ENCODE assay signal across 21 cellular contexts in genomic region chr6:170461556-170462365, GRCh38.
A peak's percentile ranks its signal among the peaks of the same experiment; 100 is the strongest.
DNase-seq lines count a peak whose midpoint lies in the region; ATAC-seq and TF ChIP-seq lines count a peak whose summit lies in the region.
"Had no signal": no experiment of that assay in that cellular context is flagged by ENCODE, and none has a peak within 500 bp of the region (broad histone marks: within the 10 kb centered on the region; RNA-seq: fewer than 3 reads in every experiment).

No MANE protein-coding gene starts in this region.

- H3K27ac ChIP-seq in CD4-positive, CD25-positive, alpha-beta regulatory T cell (ENCODE audit: insufficient read depth, low read length, poor library complexity, severe bottlenecking) = no peak overlapping the region
- no peak overlapping the region for H3K27ac ChIP-seq in CD8-positive, alpha-beta memory T cell (ENCODE audit: low read depth, low read length)
- H3K27ac ChIP-seq in endodermal cell (ENCODE audit: low read depth, low read length) = no peak overlapping the region
- no peak overlapping the region for H3K27ac ChIP-seq in neural progenitor cell
- H3K27ac ChIP-seq: BLaER1, PC-9 had no signal

- H2AFZ ChIP-seq in neural progenitor cell (replicated peaks) = no peak overlapping the region
- H2AFZ ChIP-seq: PC-9 had no signal

- peaks cover 0 to 3% (median 0%) of the 10 kb centered on the region in 7 donors for H3K9me3 Mint-ChIP-seq in CD4-positive, CD25-positive, alpha-beta regulatory T cell
- H3K9me3 Mint-ChIP-seq in CD8-positive, alpha-beta memory T cell = peaks cover 0 to 2% (median 0%) of the 10 kb centered on the region in 5 donors
- peaks cover 3% of the 10 kb centered on the region for H3K9me3 Mint-ChIP-seq in endodermal cell
- peaks cover 3% of the 10 kb centered on the region for H3K9me3 Mint-ChIP-seq in neural progenitor cell
- H3K9me3 Mint-ChIP-seq: HFFc6 had no signal

- peaks cover 0 to 8% (median 2%) of the 10 kb centered on the region in 4 donors for H3K4me1 Mint-ChIP-seq in CD4-positive, CD25-positive, alpha-beta regulatory T cell
- H3K4me1 Mint-ChIP-seq in CD8-positive, alpha-beta memory T cell = peaks cover 30 to 47% (median 32%) of the 10 kb centered on the region in 3 donors
- H3K4me1 Mint-ChIP-seq in endodermal cell (peaks cover 9% of the 10 kb centered on the region), neural progenitor cell (peaks cover 11% of the 10 kb centered on the region)

- peak overlapping the region in 2 of 3 donors; percentile 69 to 85 for H3K27ac Mint-ChIP-seq in CD4-positive, CD25-positive, alpha-beta regulatory T cell
- H3K27ac Mint-ChIP-seq in CD8-positive, alpha-beta memory T cell = peak overlapping the region in 5 of 8 donors; percentile 4 to 94 (median 55)
- H3K27ac Mint-ChIP-seq in endodermal cell (no peak overlapping the region), neural progenitor cell (peak overlapping the region; percentile 57)
- H3K27ac Mint-ChIP-seq: H9, HFFc6 had no signal

- H3K27me3 ChIP-seq in CD4-positive, CD25-positive, alpha-beta regulatory T cell (ENCODE audit: control insufficient read depth, insufficient read depth, low read length) = no peaks in the 10 kb centered on the region
- no peaks in the 10 kb centered on the region for H3K27me3 ChIP-seq in CD8-positive, alpha-beta memory T cell (ENCODE audit: insufficient read depth, low read length, poor library complexity, severe bottlenecking)
- H3K27me3 ChIP-seq in endodermal cell (ENCODE audit: control insufficient read depth, insufficient read depth, low read length, poor library complexity, severe bottlenecking) (no peaks in the 10 kb centered on the region), neural progenitor cell (no peaks in the 10 kb centered on the region)
- H3K27me3 ChIP-seq: BLaER1 had no signal

- H3K4me3 Mint-ChIP-seq in CD4-positive, CD25-positive, alpha-beta regulatory T cell = no peak overlapping the region
- peak overlapping the region in 2 of 7 donors; percentile 26 to 46 for H3K4me3 Mint-ChIP-seq in CD8-positive, alpha-beta memory T cell
- H3K4me3 Mint-ChIP-seq in endodermal cell (no peak overlapping the region), neural progenitor cell (no peak overlapping the region)
- H3K4me3 Mint-ChIP-seq: HFFc6 had no signal

- H3K79me2 ChIP-seq in neural progenitor cell (ENCODE audit: low read depth) = no peaks in the 10 kb centered on the region

- H3F3A ChIP-seq in neural progenitor cell (ENCODE audit: low read depth) = peaks cover 6% of the 10 kb centered on the region

- H3K4me2 ChIP-seq in neural progenitor cell = no peak overlapping the region
- H3K4me2 ChIP-seq: BLaER1, PC-9 had no signal

- H3K4me1 ChIP-seq in CD4-positive, CD25-positive, alpha-beta regulatory T cell (ENCODE audit: control insufficient read depth, insufficient read depth, low read length, poor library complexity, severe bottlenecking) = peaks cover 4% of the 10 kb centered on the region
- peaks cover 7% of the 10 kb centered on the region for H3K4me1 ChIP-seq in CD8-positive, alpha-beta memory T cell (ENCODE audit: insufficient read depth, low read length)
- H3K4me1 ChIP-seq in endodermal cell (ENCODE audit: control insufficient read depth, insufficient read depth, low read length) (no peaks in the 10 kb centered on the region), neural progenitor cell (peaks cover 3% of the 10 kb centered on the region)

- no peaks in the 10 kb centered on the region for H4K20me1 ChIP-seq in neural progenitor cell (ENCODE audit: low read depth)
- H4K20me1 ChIP-seq: BLaER1 had no signal

- 92 to 97% methylated on average over 12 to 23 of the region's 23 CpGs for WGBS in endodermal cell (ENCODE audit: insufficient coverage in 1 of 2, insufficient read length in 1 of 2), 2 experiments

- CTCF ChIA-PET in CD8-positive, alpha-beta memory T cell (lab: Charles Lee) = no interaction called here

- no peaks in the 10 kb centered on the region for H3K36me3 Mint-ChIP-seq in CD4-positive, CD25-positive, alpha-beta regulatory T cell
- no peaks in the 10 kb centered on the region for H3K36me3 Mint-ChIP-seq in CD8-positive, alpha-beta memory T cell
- H3K36me3 Mint-ChIP-seq in endodermal cell (ENCODE audit: low read depth) = no peaks in the 10 kb centered on the region
- peaks cover 2% of the 10 kb centered on the region for H3K36me3 Mint-ChIP-seq in neural progenitor cell

- no peaks in the 10 kb centered on the region for H3K27me3 Mint-ChIP-seq in CD4-positive, CD25-positive, alpha-beta regulatory T cell
- H3K27me3 Mint-ChIP-seq in CD8-positive, alpha-beta memory T cell = peaks cover 7 to 12% of the 10 kb centered on the region in 2 donors
- H3K27me3 Mint-ChIP-seq in endodermal cell (ENCODE audit: insufficient read depth) (peaks cover 5% of the 10 kb centered on the region), neural progenitor cell (ENCODE audit: insufficient read depth, low read depth) (peaks cover 2% of the 10 kb centered on the region)

- POLR2A ChIA-PET in CD8-positive, alpha-beta memory T cell (lab: Charles Lee) = no interaction called here

- DNase-seq in CD4-positive, CD25-positive, alpha-beta regulatory T cell = no peak
- no peak for DNase-seq in CD8-positive, alpha-beta memory T cell
- DNase-seq in endodermal cell = peak; percentile 31
- no peak for DNase-seq in neural progenitor cell (ENCODE audit: low spot score)
- no peak for DNase-seq in COLO668 (lab: John Stamatoyannopoulos, UW; ENCODE audit: unreplicated experiment)
- DNase-seq in GM19238 (ENCODE audit: insufficient read length, low spot score) = no peak
- DNase-seq: ACHN, GDM1, H9, HFFc6, KBM-7, NCI-H1436 treated with DMSO at 0.1 percent for 48 hours, NCI-H1930, NCI-H2227 treated with DMSO at 0.1 percent for 48 hours, NCI-H748 treated with DMSO at 0.1 percent for 48 hours, PC-9, RPMI8226, SHP77 had no signal

- H3K9me3 ChIP-seq in CD4-positive, CD25-positive, alpha-beta regulatory T cell (ENCODE audit: control insufficient read depth in 2 of 2, low read length in 2 of 2) = peaks cover 0 to 4% of the 10 kb centered on the region in 2 experiments
- no peaks in the 10 kb centered on the region for H3K9me3 ChIP-seq in CD8-positive, alpha-beta memory T cell (ENCODE audit: low read length)
- H3K9me3 ChIP-seq in endodermal cell (ENCODE audit: control insufficient read depth, low read length) (peaks cover 7% of the 10 kb centered on the region), neural progenitor cell (ENCODE audit: low read depth) (no peaks in the 10 kb centered on the region)

- H3K9ac ChIP-seq in endodermal cell (ENCODE audit: extremely low read depth, low read length, poor library complexity, severe bottlenecking) (no peak overlapping the region), neural progenitor cell (no peak overlapping the region)
- H3K9ac ChIP-seq: BLaER1 had no signal

- no peak overlapping the region for H3K4me3 ChIP-seq in CD4-positive, CD25-positive, alpha-beta regulatory T cell (ENCODE audit: low read depth, low read length)
- no peak overlapping the region for H3K4me3 ChIP-seq in CD8-positive, alpha-beta memory T cell (ENCODE audit: low read length)
- H3K4me3 ChIP-seq in endodermal cell (ENCODE audit: low read length) (no peak overlapping the region), neural progenitor cell (no peak overlapping the region)
- H3K4me3 ChIP-seq: BLaER1, PC-9 had no signal

- H3K36me3 ChIP-seq in CD4-positive, CD25-positive, alpha-beta regulatory T cell (ENCODE audit: control insufficient read depth, insufficient read depth, low read length) = no peaks in the 10 kb centered on the region
- H3K36me3 ChIP-seq in CD8-positive, alpha-beta memory T cell (ENCODE audit: insufficient read depth, low read length) = no peaks in the 10 kb centered on the region
- H3K36me3 ChIP-seq in endodermal cell (ENCODE audit: control insufficient read depth, insufficient read depth, low read length) (no peaks in the 10 kb centered on the region), neural progenitor cell (no peaks in the 10 kb centered on the region)
- H3K36me3 ChIP-seq: BLaER1 had no signal

- no peak for TF ChIP-seq CTCF in endodermal cell (conservative IDR thresholded peaks at IDR 0.05)
- TF ChIP-seq CTCF in neural progenitor cell (IDR thresholded peaks at IDR 0.05) = no peak

- ATAC-seq in CD4-positive, CD25-positive, alpha-beta regulatory T cell (ENCODE audit: low read depth in 2 of 2) = no peak
- ATAC-seq in GM21737 (IDR thresholded peaks at IDR 0.05; ENCODE audit: unreplicated experiment) = no peak
- ATAC-seq in GM18873 (IDR thresholded peaks at IDR 0.05; ENCODE audit: low FRiP score, unreplicated experiment) = no peak
